In the genomic region with DNA sequence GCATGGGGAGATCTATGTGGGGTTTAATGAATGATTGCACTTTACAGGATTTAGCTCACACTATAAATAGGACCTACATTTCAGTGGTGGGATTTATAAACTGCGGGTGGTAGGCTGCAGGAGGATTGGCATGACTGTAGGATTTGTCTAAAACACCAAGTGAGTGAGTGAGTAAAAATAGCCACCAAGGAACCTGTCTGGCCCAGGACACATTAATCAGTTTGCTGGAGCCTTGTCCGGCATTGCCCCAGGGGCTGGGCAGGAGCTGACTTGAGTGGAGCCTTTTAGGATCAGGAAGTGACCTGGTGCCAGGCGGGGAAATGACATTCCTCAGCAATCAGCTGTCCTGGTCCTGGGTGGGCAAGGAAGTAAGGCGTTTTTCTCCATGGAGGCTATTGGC, we compare ENCODE assay signal across 19 cellular contexts.
"Had no signal": no experiment of that assay in that cellular context is flagged by ENCODE, and none has a peak within 500 bp of the region (broad histone marks: within the 10 kb centered on the region; RNA-seq: fewer than 3 reads in every experiment).

No MANE protein-coding gene starts in this region.

- DNase-seq: activated CD4-positive, alpha-beta T cell treated with anti-CD3 and anti-CD28 coated beads for 4 hours; activated naive CD8-positive, alpha-beta T cell treated with anti-CD3 and anti-CD28 coated beads for 36 hours; dermis blood vessel endothelial cell; effector memory CD8-positive, alpha-beta T cell; gastrocnemius medialis; heart left ventricle; left lung; mesenchymal stem cell; nucleus accumbens; posterior cingulate gyrus; stimulated activated CD4-positive, alpha-beta T cell treated with anti-CD3 and anti-CD28 coated beads, Interleukin-15, amount 100 ng/mL, for 24 hours; stimulated activated CD4-positive, alpha-beta T cell treated with anti-CD3 and anti-CD28 coated beads, Interleukin-4, amount 100 ng/mL, for 1 hour; stimulated activated naive B cell treated with anti-CD40 and anti-IgM and Interleukin-4, amounts not matched to agents 10 μg/mL and 1 μg/mL and 100 μg/mL, for 72 hours; uterus had no signal

- H3K4me1 ChIP-seq: gastrocnemius medialis, heart left ventricle, left lung, right atrium auricular region, uterus had no signal

- H3K4me1 Mint-ChIP-seq: activated naive CD8-positive, alpha-beta T cell treated with anti-CD3 and anti-CD28 coated beads for 36 hours; stimulated activated naive B cell treated with anti-CD40 and anti-IgM and Interleukin-4, amounts not matched to agents 10 μg/mL and 1 μg/mL and 100 μg/mL, for 72 hours; WTC11 had no signal

- H3K36me3 Mint-ChIP-seq: activated naive CD8-positive, alpha-beta T cell treated with anti-CD3 and anti-CD28 coated beads for 36 hours; stimulated activated naive B cell treated with anti-CD40 and anti-IgM and Interleukin-4, amounts not matched to agents 10 μg/mL and 1 μg/mL and 100 μg/mL, for 72 hours had no signal

- H3K9me3 Mint-ChIP-seq: activated naive CD8-positive, alpha-beta T cell treated with anti-CD3 and anti-CD28 coated beads for 36 hours; effector memory CD8-positive, alpha-beta T cell; nephron had no signal

- H3K27me3 ChIP-seq: gastrocnemius medialis, left lung, right atrium auricular region, tibial nerve, uterus had no signal

- H3K27ac ChIP-seq: gastrocnemius medialis, heart left ventricle, left lung, right atrium auricular region, skin epidermis, tibial nerve, uterus had no signal

- H3K4me3 Mint-ChIP-seq: activated naive CD8-positive, alpha-beta T cell treated with anti-CD3 and anti-CD28 coated beads for 36 hours; effector memory CD8-positive, alpha-beta T cell; nephron; stimulated activated naive B cell treated with anti-CD40 and anti-IgM and Interleukin-4, amounts not matched to agents 10 μg/mL and 1 μg/mL and 100 μg/mL, for 72 hours; WTC11 had no signal

- H3K9me3 ChIP-seq: gastrocnemius medialis, heart left ventricle, tibial nerve, uterus had no signal

- ATAC-seq: effector memory CD8-positive, alpha-beta T cell; gastrocnemius medialis; heart left ventricle; left lung; stimulated activated naive B cell treated with anti-CD40 and anti-IgM and Interleukin-4, amounts not matched to agents 10 μg/mL and 1 μg/mL and 100 μg/mL, for 72 hours; WTC11 had no signal

- H3K36me3 ChIP-seq: gastrocnemius medialis, heart left ventricle, left lung, right atrium auricular region, tibial nerve, uterus had no signal

- H3K4me3 ChIP-seq: gastrocnemius medialis, heart left ventricle, left lung, right atrium auricular region, skin epidermis, tibial nerve, uterus had no signal

- H3K27ac Mint-ChIP-seq: activated naive CD8-positive, alpha-beta T cell treated with anti-CD3 and anti-CD28 coated beads for 36 hours; effector memory CD8-positive, alpha-beta T cell; nephron; stimulated activated naive B cell treated with anti-CD40 and anti-IgM and Interleukin-4, amounts not matched to agents 10 μg/mL and 1 μg/mL and 100 μg/mL, for 72 hours; WTC11 had no signal
